ENCODE assay signal across 24 cellular contexts in the genomic region with DNA sequence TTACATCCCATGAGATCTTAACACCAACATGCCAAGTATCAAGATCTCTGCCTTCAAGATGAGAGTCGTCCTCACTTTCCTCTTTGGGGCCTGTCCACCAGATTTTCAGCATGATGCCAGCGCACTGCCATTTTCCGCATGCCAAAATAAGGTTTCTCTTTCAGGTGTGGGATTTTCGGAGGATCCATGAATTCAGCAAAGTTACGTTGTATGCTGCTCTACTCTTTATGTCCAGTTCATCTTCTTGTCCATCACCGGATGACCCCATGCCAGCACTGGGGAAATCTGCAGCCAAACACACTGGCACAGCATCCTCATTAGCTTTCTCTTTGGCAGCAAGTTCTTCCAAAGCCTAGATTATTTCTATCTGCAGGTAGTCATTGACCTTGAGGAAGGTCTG. TPM values are rescaled to one million over a fixed set of nuclear protein-coding genes. Genes with fewer than 3 reads are reported as not detected.
"Had no signal": no experiment of that assay in that cellular context is flagged by ENCODE, and none has a peak within 500 bp of the region (broad histone marks: within the 10 kb centered on the region; RNA-seq: fewer than 3 reads in every experiment).

No MANE protein-coding gene starts in this region.

- H3K9me3 ChIP-seq: breast epithelium, esophagus muscularis mucosa, lower lobe of right lung, spleen, thoracic aorta, uterus had no signal

- H3K36me3 Mint-ChIP-seq: activated naive CD4-positive, alpha-beta T cell treated with anti-CD3 and anti-CD28 coated beads, Interleukin-2, amount 50 U/mL, for 24 hours; natural killer cell treated with Interleukin-12 subunit alpha and Interleukin-12 subunit beta and Interleukin-15 and Interleukin-18, amount 100 ng/mL, for 72 hours had no signal

- DNase-seq: activated B cell treated with CpG ODN at 0.5 μM for 24 hours; activated CD4-positive, alpha-beta T cell treated with anti-CD3 and anti-CD28 coated beads, Interleukin-2, amount 50 U/mL, for 1 hour; activated naive CD8-positive, alpha-beta T cell treated with anti-CD3 and anti-CD28 coated beads, Interleukin-2, amount 50 U/mL, for 24 hours; amygdala; central memory CD4-positive, alpha-beta T cell; endodermal cell; foreskin keratinocyte; kidney glomerular epithelial cell; lower lobe of right lung; mesenchymal stem cell; right cardiac atrium; spleen; trophoblast cell; uterus had no signal

- H3K27ac ChIP-seq: breast epithelium, foreskin keratinocyte, lower lobe of right lung, uterus had no signal

- H3K36me3 ChIP-seq: breast epithelium, esophagus muscularis mucosa, lower lobe of right lung, spleen, thoracic aorta, uterus had no signal

- H3K4me3 Mint-ChIP-seq: activated naive CD4-positive, alpha-beta T cell treated with anti-CD3 and anti-CD28 coated beads, Interleukin-2, amount 50 U/mL, for 24 hours; activated naive CD8-positive, alpha-beta T cell treated with anti-CD3 and anti-CD28 coated beads, Interleukin-2, amount 50 U/mL, for 24 hours; endodermal cell; stimulated activated naive CD8-positive, alpha-beta T cell treated with anti-CD3 and anti-CD28 coated beads, Interleukin-15, Interleukin-2, amounts not matched to agents 100 ng/mL and 50 ng/mL, for 24 hours; T-helper 2 cell treated with Interferon-gamma antibody and Interleukin-4, amounts not matched to agents 5 μg/mL and 100 μg/mL, for 36 hours had no signal

- H3K27ac Mint-ChIP-seq: activated naive CD4-positive, alpha-beta T cell treated with anti-CD3 and anti-CD28 coated beads, Interleukin-2, amount 50 U/mL, for 24 hours; endodermal cell had no signal

- H3K9me3 Mint-ChIP-seq: activated B cell treated with CpG ODN at 0.5 μM for 24 hours; activated naive CD4-positive, alpha-beta T cell treated with anti-CD3 and anti-CD28 coated beads, Interleukin-2, amount 50 U/mL, for 24 hours; activated naive CD8-positive, alpha-beta T cell treated with anti-CD3 and anti-CD28 coated beads, Interleukin-2, amount 50 U/mL, for 24 hours; natural killer cell treated with Interleukin-12 subunit alpha and Interleukin-12 subunit beta and Interleukin-15 and Interleukin-18, amount 100 ng/mL, for 72 hours; stimulated activated naive CD8-positive, alpha-beta T cell treated with anti-CD3 and anti-CD28 coated beads, Interleukin-15, Interleukin-2, amounts not matched to agents 100 ng/mL and 50 ng/mL, for 24 hours; T-helper 2 cell treated with Interferon-gamma antibody and Interleukin-4, amounts not matched to agents 5 μg/mL and 100 μg/mL, for 36 hours had no signal

- H3K4me3 ChIP-seq: breast epithelium, esophagus muscularis mucosa, lower lobe of right lung, spleen, uterus had no signal

- ATAC-seq: foreskin keratinocyte; left lobe of liver; lower lobe of right lung; natural killer cell treated with Interleukin-12 subunit alpha and Interleukin-12 subunit beta and Interleukin-15 and Interleukin-18, amount 100 ng/mL, for 72 hours; right cardiac atrium had no signal

- H3K4me1 ChIP-seq: uterus had no signal

- H3K27me3 ChIP-seq: breast epithelium, esophagus muscularis mucosa, uterus had no signal

RNA-seq across cellular contexts. Expression of gene HAAO, which starts 4.9 kb away (rescaled TPM):
- total RNA-seq: glomerular endothelial cell; natural killer cell treated with Interleukin-12 subunit alpha and Interleukin-12 subunit beta and Interleukin-15 and Interleukin-18, amount 100 ng/mL, for 72 hours had no signal

RNA-seq across cellular contexts. Expression of gene OXER1, which starts 33.3 kb away (rescaled TPM):
- total RNA-seq: glomerular endothelial cell; natural killer cell treated with Interleukin-12 subunit alpha and Interleukin-12 subunit beta and Interleukin-15 and Interleukin-18, amount 100 ng/mL, for 72 hours; osteoblast had no signal
